8 cellular contexts compared by ENCODE assay signal in the genomic region with DNA sequence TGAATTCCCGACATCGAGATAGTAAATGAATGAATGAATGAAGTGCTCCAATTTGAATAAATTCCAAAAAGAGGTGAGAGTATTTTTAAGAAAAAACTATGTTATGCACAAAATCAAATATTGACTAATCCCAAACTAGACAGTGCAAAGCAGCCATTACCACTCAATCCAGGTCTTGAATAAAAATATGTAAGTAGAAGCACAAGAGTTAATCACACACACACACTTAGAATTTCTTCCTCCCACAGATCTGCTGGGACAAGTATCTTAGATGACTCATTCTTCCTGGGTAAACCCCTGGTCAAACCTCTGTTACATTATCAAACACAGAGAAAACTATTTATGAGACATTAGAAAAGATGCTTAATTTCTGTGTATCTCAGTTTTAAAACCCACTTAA. TPM values are rescaled to one million over a fixed set of nuclear protein-coding genes. Genes with fewer than 3 reads are reported as not detected.
A peak's percentile ranks its signal among the peaks of the same experiment; 100 is the strongest.
DNase-seq lines count a peak whose midpoint lies in the region; ATAC-seq, FAIRE-seq and TF ChIP-seq lines count a peak whose summit lies in the region.

No MANE protein-coding gene starts in this region.

- no peaks in the 10 kb centered on the region for H3K27me3 ChIP-seq in endothelial cell of umbilical vein (ENCODE audit: control insufficient read depth in 2 of 2, insufficient read depth in 2 of 2, low read length in 2 of 2)

- TF ChIP-seq POLR2A in endothelial cell of umbilical vein (IDR thresholded peaks at IDR 0.05; ENCODE audit: low read depth, low read length): no peak

- no peak for TF ChIP-seq CTCF in endothelial cell of umbilical vein (IDR thresholded peaks at IDR 0.05; ENCODE audit: extremely low read depth in 1 of 2, insufficient read depth in 1 of 2, low read depth in 1 of 2, low read length in 2 of 2)

- no peaks in the 10 kb centered on the region for H3K79me2 ChIP-seq in endothelial cell of umbilical vein (ENCODE audit: control insufficient read depth, insufficient read depth, low read length)

- H2AFZ ChIP-seq in endothelial cell of umbilical vein (ENCODE audit: low read depth, low read length): no peak overlapping the region

- H3K9me3 ChIP-seq in endothelial cell of umbilical vein (replicated peaks; ENCODE audit: control insufficient read depth, insufficient read depth, low read length): no peaks in the 10 kb centered on the region

- POLR2A ChIA-PET in endothelial cell of umbilical vein (lab: Charles Lee): no interaction called here

- peaks cover 29% of the 10 kb centered on the region for H3K4me1 ChIP-seq in endothelial cell of umbilical vein (ENCODE audit: control insufficient read depth, extremely low read depth, insufficient read depth, low read length)

- H3K27ac ChIP-seq in endothelial cell of umbilical vein (ENCODE audit: insufficient read depth, low read depth, low read length): peak overlapping the region; percentile 64

- BruUV-seq in endothelial cell of umbilical vein (replicated peaks; lab: Mats Ljungman, UMichigan): no TSS peak

- peaks cover 2 to 7% of the 10 kb centered on the region in 2 experiments for H3K36me3 ChIP-seq in endothelial cell of umbilical vein (ENCODE audit: control insufficient read depth in 2 of 2, extremely low read depth in 1 of 2, insufficient read depth in 2 of 2, low read length in 2 of 2)

- intact Hi-C loops in endothelial cell of umbilical vein (cut with micrococcal nuclease): loop anchor here (1.0 to 10.0 kb wide), 3 partner anchors 14 to 346 kb away; partner anchors contain the start of genes BAZ2B and MARCHF7

- peak; percentile 81 for DNase-seq in A172 (ENCODE audit: low spot score)
- DNase-seq in HS-5 (ENCODE audit: low read depth): peak; percentile 60
- peak; percentile 84 for DNase-seq in endothelial cell of umbilical vein (ENCODE audit: low read depth, low spot score)
- DNase-seq in NCI-H446 (lab: John Stamatoyannopoulos, UW): no peak
- DNase-seq in UCSD-AML1 (lab: John Stamatoyannopoulos, UW; ENCODE audit: unreplicated experiment): no peak
- DNase-seq in DMS153 treated with DMSO at 0.1 percent for 48 hours (lab: John Stamatoyannopoulos, UW; ENCODE audit: unreplicated experiment): no peak
- no peak for DNase-seq in activated naive CD4-positive, alpha-beta T cell treated with anti-CD3 and anti-CD28 coated beads, Interleukin-2, amount 50 U/mL, for 16 hours

- CTCF ChIA-PET in endothelial cell of umbilical vein (lab: Charles Lee): interaction anchor here (1.2 to 1.8 kb wide), 3 partner anchors 13 to 23 kb away, joined by 3 to 9 read pairs (median 5); no protein-coding TSS in a partner anchor

- FAIRE-seq in endothelial cell of umbilical vein (lab: Jason Lieb, UNC): peak; percentile 46

- peak; percentile 65 for ATAC-seq in GM18511 (IDR thresholded peaks at IDR 0.05; ENCODE audit: unreplicated experiment)

- peak overlapping the region; percentile 29 for H3K9ac ChIP-seq in endothelial cell of umbilical vein (replicated peaks; ENCODE audit: extremely low read depth, insufficient read depth, low read length)

- no peaks in the 10 kb centered on the region for H4K20me1 ChIP-seq in endothelial cell of umbilical vein (replicated peaks; ENCODE audit: control insufficient read depth, extremely low read depth, insufficient read depth, low read length)

- H3K9me1 ChIP-seq in endothelial cell of umbilical vein (replicated peaks; ENCODE audit: control insufficient read depth, extremely low read depth, insufficient read depth, low read length): no peaks in the 10 kb centered on the region

- no peak overlapping the region for H3K4me3 ChIP-seq in endothelial cell of umbilical vein (replicated peaks in 1 of 3; ENCODE audit: insufficient read depth in 1 of 3, low read depth in 1 of 3, low read length in 3 of 3)

- dilution Hi-C loops in endothelial cell of umbilical vein (cut with MboI; ENCODE audit: extremely low pct_ligation_motif_present, low sequenced_read_pairs): no loop called here

- H3K4me2 ChIP-seq in endothelial cell of umbilical vein (ENCODE audit: insufficient read depth, low read length): peak overlapping the region; percentile 85

TF ChIP-seq in endothelial cell of umbilical vein, 7 proteins besides CTCF, POLR2A, EP300 and RAD21:
- TF ChIP-seq MYC (IDR thresholded peaks at IDR 0.05; ENCODE audit: low read depth, low read length) (no peak), EZH2 (IDR thresholded peaks at IDR 0.05; ENCODE audit: borderline replicate concordance, low read depth, low read length, severe bottlenecking) (no peak), FOS (IDR thresholded peaks at IDR 0.05; ENCODE audit: borderline replicate concordance, insufficient read depth, low read length) (peak; percentile 88), JUN (IDR thresholded peaks at IDR 0.05; ENCODE audit: borderline replicate concordance, insufficient read depth, insufficient read length, low read depth) (peak; percentile 89)

RNA-seq across cellular contexts. Expression of gene LY75, which starts 55.9 kb away (rescaled TPM):
- 0.34 TPM in 1 of 2 replicates, not detected in the other for total RNA-seq in A172 (2014; rRNA removed; shearing (Covaris generic))
- 11.7 and 13.2 TPM in 2 replicates for total RNA-seq in endothelial cell of umbilical vein
- polyA plus RNA-seq in endothelial cell of umbilical vein: 2.8 and 3.8 TPM in 2 replicates
- 3.7 and 4.1 TPM in 2 replicates for polyA plus RNA-seq in endothelial cell of umbilical vein (2011; cell fraction: cytosol; rRNA removed)
- 5.4 and 6.8 TPM in 2 replicates for polyA plus RNA-seq in endothelial cell of umbilical vein (2011; cell fraction: nucleus; rRNA removed)
- 2.4 and 6.3 TPM in 2 replicates for polyA plus RNA-seq in endothelial cell of umbilical vein (2012)
- polyA minus RNA-seq in endothelial cell of umbilical vein: 9.4 and 12.1 TPM in 2 replicates
- not detected for polyA minus RNA-seq in endothelial cell of umbilical vein (2011; cell fraction: cytosol; rRNA and poly(A)+ RNA removed)
- 10.7 and 19.9 TPM in 2 replicates for polyA minus RNA-seq in endothelial cell of umbilical vein (2011; cell fraction: nucleus; rRNA and poly(A)+ RNA removed)

Comparison
In these comparisons a context has a peak if more than half of its experiments do, and no peak if none do; other contexts are left out.
1. DNase-seq: peak in A172 (single experiment), HS-5 (single experiment) and endothelial cell of umbilical vein (single experiment); none in NCI-H446 (0 of 2), UCSD-AML1 (single experiment), DMS153 treated with DMSO at 0.1 percent for 48 hours (single experiment) and activated naive CD4-positive, alpha-beta T cell treated with anti-CD3 and anti-CD28 coated beads, Interleukin-2, amount 50 U/mL, for 16 hours (single experiment).